20 cellular contexts compared by ENCODE assay signal in the genomic region with DNA sequence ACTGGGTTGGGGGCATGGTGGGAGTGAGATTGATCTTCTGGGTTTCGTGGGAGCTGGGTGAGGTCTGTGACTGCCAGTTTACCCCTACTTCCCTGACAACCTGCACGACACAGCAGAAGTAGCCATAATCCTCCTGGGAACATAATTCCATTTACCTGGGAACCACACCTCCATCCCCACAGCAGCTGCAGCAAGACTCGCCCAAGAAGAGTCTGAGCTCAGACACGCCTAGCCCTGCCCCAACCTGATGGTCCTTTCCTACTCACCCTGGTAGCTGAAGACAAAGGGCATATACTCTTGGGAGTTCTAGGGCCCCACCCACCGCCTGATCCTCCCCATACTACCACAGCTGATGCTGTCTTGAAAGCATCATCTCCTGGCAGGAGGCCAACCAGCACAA. TPM values are rescaled to one million over a fixed set of nuclear protein-coding genes. Genes with fewer than 3 reads are reported as not detected.
A peak's percentile ranks its signal among the peaks of the same experiment; 100 is the strongest.
DNase-seq lines count a peak whose midpoint lies in the region; ATAC-seq, FAIRE-seq and TF ChIP-seq lines count a peak whose summit lies in the region.
"Had no signal": no experiment of that assay in that cellular context is flagged by ENCODE, and none has a peak within 500 bp of the region (broad histone marks: within the 10 kb centered on the region; RNA-seq: fewer than 3 reads in every experiment).

No MANE protein-coding gene starts in this region.

- no peaks in the 10 kb centered on the region for H3K9me3 ChIP-seq in mammary epithelial cell (replicated peaks; ENCODE audit: insufficient read depth, low read length)
- H3K9me3 ChIP-seq in K562 (replicated peaks; ENCODE audit: control insufficient read depth, insufficient read depth, low read depth, low read length), result no peaks in the 10 kb centered on the region
- no peaks in the 10 kb centered on the region for H3K9me3 ChIP-seq in transverse colon
- H3K9me3 ChIP-seq: Caco-2 had no signal

- H2AFZ ChIP-seq in mammary epithelial cell (ENCODE audit: low read depth, low read length) (no peak overlapping the region), K562 (ENCODE audit: low read depth, low read length) (no peak overlapping the region)

- H3K79me2 ChIP-seq in mammary epithelial cell (ENCODE audit: insufficient read depth, low read length) (no peaks in the 10 kb centered on the region), K562 (ENCODE audit: control insufficient read depth, insufficient read depth, low read length) (no peaks in the 10 kb centered on the region)

- H3K9me1 ChIP-seq in K562 (ENCODE audit: control insufficient read depth, insufficient read depth, low read length), result no peaks in the 10 kb centered on the region

- CTCF ChIA-PET in mammary epithelial cell (lab: Charles Lee; ENCODE audit: low non-redundant PET), result no interaction called here
- CTCF ChIA-PET in MCF 10A (lab: Yijun Ruan, JAX), result no interaction called here
- CTCF ChIA-PET in K562 (lab: Yijun Ruan, JAX; ENCODE audit: low intra/inter-chr PET ratio), result no interaction called here

- no peaks in the 10 kb centered on the region for H3K27me3 ChIP-seq in mammary epithelial cell (ENCODE audit: insufficient read depth, low read length)
- no peaks in the 10 kb centered on the region for H3K27me3 ChIP-seq in K562 (ENCODE audit: control insufficient read depth in 2 of 2, insufficient read depth in 2 of 2, low read length in 2 of 2)
- no peaks in the 10 kb centered on the region for H3K27me3 ChIP-seq in transverse colon

- TF ChIP-seq CTCF in mammary epithelial cell (conservative IDR thresholded peaks at IDR 0.05 in 1 of 2, IDR thresholded peaks at IDR 0.05 in 1 of 2; ENCODE audit: extremely low read depth in 1 of 2, insufficient read depth in 1 of 2, low read depth in 1 of 2, low read length in 2 of 2) (no peak), MCF 10A (IDR thresholded peaks at IDR 0.05; ENCODE audit: unreplicated experiment) (no peak), K562 (IDR thresholded peaks at IDR 0.05 in 2 of 3, conservative IDR thresholded peaks at IDR 0.05 in 1 of 3; ENCODE audit: insufficient read depth in 2 of 3, low read depth in 1 of 3, low read length in 3 of 3) (no peak), transverse colon (IDR thresholded peaks at IDR 0.05) (no peak)

- TF ChIP-seq EP300 in K562 (IDR thresholded peaks at IDR 0.05; ENCODE audit: low read length) (no peak), transverse colon (IDR thresholded peaks at IDR 0.05; ENCODE audit: low read depth) (no peak)

- no peaks in the 10 kb centered on the region for H3K36me3 ChIP-seq in mammary epithelial cell (ENCODE audit: insufficient read depth, low read length)
- H3K36me3 ChIP-seq in K562 (ENCODE audit: control insufficient read depth, insufficient read depth, low read length), result no peaks in the 10 kb centered on the region
- no peaks in the 10 kb centered on the region for H3K36me3 ChIP-seq in transverse colon

- H3K27ac ChIP-seq in mammary epithelial cell (ENCODE audit: insufficient read depth, low read depth, low read length) (no peak overlapping the region), K562 (ENCODE audit: extremely low read depth, low read depth, low read length) (no peak overlapping the region), transverse colon (no peak overlapping the region)
- H3K27ac ChIP-seq: C4-2B, HL-60 had no signal

- FAIRE-seq in K562 (lab: Jason Lieb, UNC), result no peak
- FAIRE-seq: D721Med, G401.6, GM12891, GM19239, H54 had no signal

- no peaks in the 10 kb centered on the region for H3K4me1 Mint-ChIP-seq in MCF 10A (ENCODE audit: insufficient read depth, unreplicated experiment)

- no peaks in the 10 kb centered on the region for H3K36me3 Mint-ChIP-seq in MCF 10A (ENCODE audit: insufficient read depth, unreplicated experiment)
- H3K36me3 Mint-ChIP-seq in activated naive CD4-positive, alpha-beta T cell treated with anti-CD3 and anti-CD28 coated beads, Interleukin-2, amount 50 U/mL, for 72 hours, result peaks cover 46 to 50% of the 10 kb centered on the region in 2 donors

- no peaks in the 10 kb centered on the region for H3K27me3 Mint-ChIP-seq in MCF 10A (ENCODE audit: insufficient read depth, unreplicated experiment)
- H3K27me3 Mint-ChIP-seq: CD4-positive, alpha-beta T cell had no signal

- TF ChIP-seq RAD21 in K562 (CRISPR knock-in tag; conservative IDR thresholded peaks at IDR 0.05 in 1 of 2, IDR thresholded peaks at IDR 0.05 in 1 of 2), result no peak

- no peaks in the 10 kb centered on the region for H3K9me3 Mint-ChIP-seq in MCF 10A (ENCODE audit: unreplicated experiment)
- H3K9me3 Mint-ChIP-seq in activated naive CD4-positive, alpha-beta T cell treated with anti-CD3 and anti-CD28 coated beads, Interleukin-2, amount 50 U/mL, for 72 hours, result peaks cover 18 to 25% of the 10 kb centered on the region in 2 donors

- 78% methylated on average over 4 of the region's 5 CpGs for WGBS in mammary epithelial cell (ENCODE audit: low coverage, missing lambda C conversion rate)
- WGBS in K562 (ENCODE audit: insufficient coverage, low coverage, missing lambda C conversion rate), result 0% methylated on average over 4 of the region's 5 CpGs
- 57 to 80% methylated on average over 1 to 5 of the region's 5 CpGs for WGBS in transverse colon (ENCODE audit: low coverage in 1 of 2), 2 donors

- H4K20me1 ChIP-seq in mammary epithelial cell (ENCODE audit: insufficient read depth, low read length) (no peaks in the 10 kb centered on the region), K562 (replicated peaks; ENCODE audit: control insufficient read depth, insufficient read depth, low read length) (no peaks in the 10 kb centered on the region)

- BruUV-seq in mammary epithelial cell (replicated peaks; lab: Mats Ljungman, UMichigan) (no TSS peak), MCF 10A (replicated peaks; lab: Mats Ljungman, UMichigan) (no TSS peak), K562 (replicated peaks; lab: Mats Ljungman, UMichigan) (no TSS peak)

- in situ Hi-C loops in mammary epithelial cell (cut with MboI; ENCODE audit: low sequenced_read_pairs in 2 of 2), result no loop called here
- in situ Hi-C loops in K562 (cut with MboI), result no loop called here
- in situ Hi-C loops in transverse colon (cut with MboI; ENCODE audit: low pct_ligation_motif_present in 1 of 4, low pct_unique_long_range_greater_than_20kb in 1 of 4, low sequenced_read_pairs in 3 of 4), result no loop called here

- H3K4me1 ChIP-seq in mammary epithelial cell (ENCODE audit: insufficient read depth, low read length) (no peaks in the 10 kb centered on the region), K562 (replicated peaks in 1 of 2; ENCODE audit: control insufficient read depth in 2 of 2, insufficient read depth in 2 of 2, low read length in 2 of 2) (no peaks in the 10 kb centered on the region), transverse colon (no peaks in the 10 kb centered on the region)
- H3K4me1 ChIP-seq: Caco-2 had no signal

- no peak for ATAC-seq in K562
- peak; percentile 56 for ATAC-seq in esophagus mucosa
- ATAC-seq in activated naive CD4-positive, alpha-beta T cell treated with anti-CD3 and anti-CD28 coated beads, Interleukin-2, amount 50 U/mL, for 72 hours, result no peak
- ATAC-seq: GM23338 had no signal

- TF ChIP-seq POLR2A in K562 (conservative IDR thresholded peaks at IDR 0.05) (no peak), transverse colon (IDR thresholded peaks at IDR 0.05) (no peak)

- intact Hi-C loops in mammary epithelial cell (cut with micrococcal nuclease), result no loop called here
- intact Hi-C loops in MCF 10A (cut with micrococcal nuclease), result no loop called here
- intact Hi-C loops in K562 (cut with micrococcal nuclease), result no loop called here
- intact Hi-C loops in transverse colon (cut with DNase I; ENCODE audit: low total_unique reads), result no loop called here

- H3K4me3 Mint-ChIP-seq in MCF 10A (ENCODE audit: unreplicated experiment), result no peak overlapping the region
- H3K4me3 Mint-ChIP-seq: CD4-positive, alpha-beta T cell; GM23338 had no signal

- no peak overlapping the region for H3K27ac Mint-ChIP-seq in MCF 10A (ENCODE audit: low read depth, unreplicated experiment)
- H3K27ac Mint-ChIP-seq in activated naive CD4-positive, alpha-beta T cell treated with anti-CD3 and anti-CD28 coated beads, Interleukin-2, amount 50 U/mL, for 72 hours, result no peak overlapping the region
- H3K27ac Mint-ChIP-seq: CD4-positive, alpha-beta T cell; GM23338 had no signal

- DNase-seq in mammary epithelial cell, result peak; percentile 52
- DNase-seq in MCF 10A (ENCODE audit: unreplicated experiment), result no peak
- DNase-seq in K562 (ENCODE audit: extremely low read depth in 1 of 4, low spot score in 3 of 4), result no peak
- DNase-seq in transverse colon, result peak; percentile 9
- no peak for DNase-seq in NCI-H1694 (lab: John Stamatoyannopoulos, UW)
- no peak for DNase-seq in hypothalamus (lab: John Stamatoyannopoulos, UW)
- no peak for DNase-seq in activated naive CD4-positive, alpha-beta T cell treated with anti-CD3 and anti-CD28 coated beads, Interleukin-2, amount 50 U/mL, for 72 hours (ENCODE audit: low spot score in 2 of 2)
- DNase-seq: 8988T; Caco-2; CD4-positive, alpha-beta T cell; HCEC 1CT had no signal

- H3K4me3 ChIP-seq in mammary epithelial cell (replicated peaks in 1 of 3; ENCODE audit: insufficient read depth in 1 of 3, low read depth in 2 of 3, low read length in 3 of 3), result no peak overlapping the region
- no peak overlapping the region for H3K4me3 ChIP-seq in K562
- H3K4me3 ChIP-seq in transverse colon, result no peak overlapping the region
- H3K4me3 ChIP-seq: GM23338 had no signal

- dilution Hi-C loops in mammary epithelial cell (cut with HindIII; ENCODE audit: low sequenced_read_pairs), result no loop called here

- POLR2A ChIA-PET in MCF 10A (lab: Yijun Ruan, JAX) (no interaction called here), K562 (lab: Yijun Ruan, JAX) (no interaction called here)

- H3K9ac ChIP-seq in mammary epithelial cell (ENCODE audit: insufficient read depth, low read length) (no peak overlapping the region), K562 (ENCODE audit: insufficient read depth in 1 of 2, low read depth in 2 of 2, low read length in 2 of 2) (no peak overlapping the region)

- H3K4me2 ChIP-seq in mammary epithelial cell (ENCODE audit: insufficient read depth, low read depth, low read length), result no peak overlapping the region
- H3K4me2 ChIP-seq in K562 (ENCODE audit: insufficient read depth, low read length), result no peak overlapping the region
- H3K4me2 ChIP-seq: GM23338 had no signal

RNA-seq across cellular contexts. Expression of gene FLACC1, which starts 43.8 kb away (rescaled TPM):
- under 1 TPM; 0.33 to 0.75 TPM for total RNA-seq in mammary epithelial cell
- 0.12 TPM for polyA plus RNA-seq in mammary epithelial cell
- polyA minus RNA-seq in mammary epithelial cell, result not detected
- 0.74 and 1.1 TPM in 2 replicates for total RNA-seq in MCF 10A (2022)
- total RNA-seq in K562 (2011; cell fraction: chromatin; rRNA removed; ENCODE audit: low replicate concordance), result 0.19 and 2.0 TPM in 2 replicates
- total RNA-seq in K562 (2011; cell fraction: nucleolus; rRNA removed), result not detected in 2 replicates
- total RNA-seq in K562 (2011; cell fraction: nucleoplasm; rRNA removed), result not detected in 2 replicates
- total RNA-seq in K562 (2014; rRNA removed), result 0.20 and 0.68 TPM in 2 replicates
- 0.22 and 0.61 TPM in 2 replicates for total RNA-seq in K562 (2014; rRNA removed; fragmentation: Illumina TruSeq; extraction: Trizol)
- 0.07 and 0.53 TPM in 2 replicates for total RNA-seq in K562 (2015; rRNA removed; fragmentation: Illumina TruSeq; extraction: Trizol)
- total RNA-seq in K562 (2021), result 0.20 and 0.35 TPM in 2 replicates
- polyA plus RNA-seq in K562 (2011; rRNA removed), result 0.41 TPM in 1 of 2 replicates, not detected in the other
- polyA plus RNA-seq in K562 (2011; cell fraction: cytosol; rRNA removed), result not detected in 2 replicates
- 0.07 and 0.81 TPM in 2 replicates for polyA plus RNA-seq in K562 (2011; cell fraction: nucleus; rRNA removed)
- polyA plus RNA-seq in K562 (2012), result 0.08 and 0.47 TPM in 2 replicates
- 0.26 and 0.27 TPM in 2 replicates for polyA plus RNA-seq in K562 (2014; fragmentation: Illumina TruSeq; extraction: Trizol)
- under 1 TPM in 1 of 2 experiments, not detected in 1; 0.10 TPM for polyA plus RNA-seq in K562 (2014; fragmentation: Nextera tagmentation; extraction: Ambion mirVana)
- 0.09 and 0.20 TPM in 2 replicates for polyA plus RNA-seq in K562 (2014; rRNA removed)
- 0.48 TPM in 1 of 2 replicates, not detected in the other for polyA minus RNA-seq in K562 (2011; rRNA and poly(A)+ RNA removed)
- polyA minus RNA-seq in K562 (2011; cell fraction: cytosol; rRNA and poly(A)+ RNA removed), result not detected in 2 replicates
- 0.27 and 0.44 TPM in 2 replicates for polyA minus RNA-seq in K562 (2011; cell fraction: nucleus; rRNA and poly(A)+ RNA removed)
- total RNA-seq in esophagus mucosa, result 0.56 TPM
- total RNA-seq in transverse colon, result 1 to 10 TPM in 3 of 4 donors, not detected in 1; 1.6 to 5.2 (median 4.3) TPM
- 1 to 10 TPM in 1 of 2 donors, under 1 TPM in 1; 0.43 to 1.0 TPM for total RNA-seq in activated naive CD4-positive, alpha-beta T cell treated with anti-CD3 and anti-CD28 coated beads, Interleukin-2, amount 50 U/mL, for 72 hours

RNA-seq across cellular contexts. Expression of gene CASP8, which starts 53.0 kb away (rescaled TPM):
- total RNA-seq in mammary epithelial cell (10 to 100 TPM; 17.7 to 25.5 TPM), MCF 10A (2022) (32.8 and 35.2 TPM in 2 replicates), K562 (2014; rRNA removed) (20.9 and 23.2 TPM in 2 replicates), K562 (2014; rRNA removed; fragmentation: Illumina TruSeq; extraction: Trizol) (27.7 and 32.8 TPM in 2 replicates), K562 (2015; rRNA removed; fragmentation: Illumina TruSeq; extraction: Trizol) (27.7 and 31.4 TPM in 2 replicates), K562 (2021) (17.9 and 21.6 TPM in 2 replicates), esophagus mucosa (22.5 TPM), transverse colon (10 to 100 TPM; 27.6 to 55.7 (median 40.5) TPM)
- polyA plus RNA-seq in mammary epithelial cell (11.6 TPM), K562 (2011; rRNA removed) (15.1 and 16.6 TPM in 2 replicates), K562 (2014; fragmentation: Illumina TruSeq; extraction: Trizol) (20.7 and 24.8 TPM in 2 replicates), K562 (2014; fragmentation: Nextera tagmentation; extraction: Ambion mirVana) (10 to 100 TPM; 10.2 to 19.3 TPM), K562 (2014; rRNA removed) (15.5 and 19.4 TPM in 2 replicates)
- 5.7 TPM for polyA minus RNA-seq in mammary epithelial cell
- total RNA-seq in K562 (2011; cell fraction: chromatin; rRNA removed; ENCODE audit: low replicate concordance), result 15.2 and 30.8 TPM in 2 replicates
- total RNA-seq in K562 (2011; cell fraction: nucleolus; rRNA removed), result 10.2 and 12.5 TPM in 2 replicates
- 12.8 and 16.9 TPM in 2 replicates for total RNA-seq in K562 (2011; cell fraction: nucleoplasm; rRNA removed)
- 7.0 and 11.9 TPM in 2 replicates for polyA plus RNA-seq in K562 (2011; cell fraction: cytosol; rRNA removed)
- polyA plus RNA-seq in K562 (2011; cell fraction: nucleus; rRNA removed), result 19.5 and 20.9 TPM in 2 replicates
- 15.1 and 20.9 TPM in 2 replicates for polyA plus RNA-seq in K562 (2012)
- 22.1 and 23.8 TPM in 2 replicates for polyA minus RNA-seq in K562 (2011; rRNA and poly(A)+ RNA removed)
- 7.6 and 10.8 TPM in 2 replicates for polyA minus RNA-seq in K562 (2011; cell fraction: cytosol; rRNA and poly(A)+ RNA removed)
- polyA minus RNA-seq in K562 (2011; cell fraction: nucleus; rRNA and poly(A)+ RNA removed), result 9.6 and 14.7 TPM in 2 replicates
- total RNA-seq in activated naive CD4-positive, alpha-beta T cell treated with anti-CD3 and anti-CD28 coated beads, Interleukin-2, amount 50 U/mL, for 72 hours, result 10 to 100 TPM; 40.4 to 74.3 TPM

Comparison
In these comparisons a context has a peak if more than half of its experiments do, and no peak if none do; other contexts are left out.
1. DNase-seq: peak in mammary epithelial cell (single experiment) and transverse colon (single experiment); none in MCF 10A (single experiment), K562 (0 of 4), NCI-H1694 (single experiment), hypothalamus (0 of 51) and activated naive CD4-positive, alpha-beta T cell treated with anti-CD3 and anti-CD28 coated beads, Interleukin-2, amount 50 U/mL, for 72 hours (0 of 2).